ENCODE assay signal across 1 cellular context in the genomic region with DNA sequence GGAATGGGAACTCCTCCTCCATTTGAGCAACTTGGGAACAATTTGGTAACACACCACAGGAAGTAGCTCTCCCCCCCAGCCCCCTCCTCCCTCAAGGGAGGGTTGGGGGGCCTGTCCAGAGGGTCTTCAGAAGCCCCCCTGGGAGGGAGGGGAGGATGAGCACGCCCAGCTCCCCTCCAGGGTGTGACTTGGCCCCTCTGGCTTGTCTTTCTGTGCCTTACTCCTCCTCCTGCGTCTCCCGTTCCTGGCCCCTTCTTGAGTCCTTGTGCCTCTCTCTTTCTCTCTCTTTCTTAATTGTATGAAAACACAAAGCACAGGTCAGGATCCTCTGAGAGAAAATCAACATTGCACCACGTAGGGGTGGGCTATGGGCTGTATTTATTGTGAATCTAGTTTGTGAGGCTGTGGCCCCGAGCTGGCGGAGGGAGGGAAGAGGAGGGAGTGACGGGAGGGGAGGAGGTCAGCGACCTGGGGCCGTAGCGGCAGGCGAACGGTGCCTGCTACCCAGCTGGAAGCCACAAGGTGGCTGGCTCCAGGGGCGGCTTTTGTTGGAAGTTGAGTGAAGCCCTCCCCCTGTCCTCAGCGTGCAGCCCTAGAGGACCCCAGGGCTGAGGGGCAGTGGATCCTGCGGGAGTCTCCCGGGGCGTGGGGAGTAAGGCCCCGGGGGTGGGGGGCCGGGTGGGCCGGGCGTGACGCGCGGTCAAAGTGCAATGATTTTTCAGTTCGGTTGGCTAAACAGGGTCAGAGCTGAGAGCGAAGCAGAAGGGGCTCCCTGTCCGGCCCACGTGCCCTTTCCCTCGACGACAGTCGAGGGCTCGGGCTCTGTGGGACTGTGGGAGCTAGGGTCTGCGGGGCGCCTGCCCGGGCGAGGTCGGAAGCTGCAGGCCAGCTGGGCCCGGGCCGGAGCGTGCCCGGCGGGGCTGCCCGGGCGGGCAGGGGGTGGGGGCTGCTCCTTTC.
TF ChIP-seq lines count a peak whose summit lies in the region.

No MANE protein-coding gene starts in this region.

TF ChIP-seq in K562, 482 proteins besides CTCF, POLR2A, EP300 and RAD21 (continued from another document):
- TF ChIP-seq, protein P1, sequence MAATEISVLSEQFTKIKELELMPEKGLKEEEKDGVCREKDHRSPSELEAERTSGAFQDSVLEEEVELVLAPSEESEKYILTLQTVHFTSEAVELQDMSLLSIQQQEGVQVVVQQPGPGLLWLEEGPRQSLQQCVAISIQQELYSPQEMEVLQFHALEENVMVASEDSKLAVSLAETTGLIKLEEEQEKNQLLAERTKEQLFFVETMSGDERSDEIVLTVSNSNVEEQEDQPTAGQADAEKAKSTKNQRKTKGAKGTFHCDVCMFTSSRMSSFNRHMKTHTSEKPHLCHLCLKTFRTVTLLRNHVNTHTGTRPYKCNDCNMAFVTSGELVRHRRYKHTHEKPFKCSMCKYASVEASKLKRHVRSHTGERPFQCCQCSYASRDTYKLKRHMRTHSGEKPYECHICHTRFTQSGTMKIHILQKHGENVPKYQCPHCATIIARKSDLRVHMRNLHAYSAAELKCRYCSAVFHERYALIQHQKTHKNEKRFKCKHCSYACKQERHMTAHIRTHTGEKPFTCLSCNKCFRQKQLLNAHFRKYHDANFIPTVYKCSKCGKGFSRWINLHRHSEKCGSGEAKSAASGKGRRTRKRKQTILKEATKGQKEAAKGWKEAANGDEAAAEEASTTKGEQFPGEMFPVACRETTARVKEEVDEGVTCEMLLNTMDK (IDR thresholded peaks at IDR 0.05; ENCODE audit: borderline replicate concordance, insufficient read depth, low read depth, low read length, poor library complexity, severe bottlenecking): peak; percentile 56
- no peak for TF ChIP-seq ZFP36 (IDR thresholded peaks at IDR 0.05; ENCODE audit: low read depth, low read length, partially characterized antibody)
- TF ChIP-seq, protein P2, sequence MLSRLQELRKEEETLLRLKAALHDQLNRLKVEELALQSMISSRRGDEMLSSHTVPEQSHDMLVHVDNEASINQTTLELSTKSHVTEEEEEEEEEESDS (CRISPR knock-in tag; IDR thresholded peaks at IDR 0.05): no peak
- peak; percentile 6; the same call in 1 of the 2 replicates for TF ChIP-seq ZNF263 (CRISPR knock-in tag; IDR thresholded peaks at IDR 0.05; ENCODE audit: borderline replicate concordance)
- TF ChIP-seq NR4A1 (CRISPR knock-in tag; IDR thresholded peaks at IDR 0.05): no peak
- TF ChIP-seq NR4A1 (tag; IDR thresholded peaks at IDR 0.05): 0 out of 2 replicates have a peak, but pooled peaks have one; percentile 23
- TF ChIP-seq, protein P3, sequence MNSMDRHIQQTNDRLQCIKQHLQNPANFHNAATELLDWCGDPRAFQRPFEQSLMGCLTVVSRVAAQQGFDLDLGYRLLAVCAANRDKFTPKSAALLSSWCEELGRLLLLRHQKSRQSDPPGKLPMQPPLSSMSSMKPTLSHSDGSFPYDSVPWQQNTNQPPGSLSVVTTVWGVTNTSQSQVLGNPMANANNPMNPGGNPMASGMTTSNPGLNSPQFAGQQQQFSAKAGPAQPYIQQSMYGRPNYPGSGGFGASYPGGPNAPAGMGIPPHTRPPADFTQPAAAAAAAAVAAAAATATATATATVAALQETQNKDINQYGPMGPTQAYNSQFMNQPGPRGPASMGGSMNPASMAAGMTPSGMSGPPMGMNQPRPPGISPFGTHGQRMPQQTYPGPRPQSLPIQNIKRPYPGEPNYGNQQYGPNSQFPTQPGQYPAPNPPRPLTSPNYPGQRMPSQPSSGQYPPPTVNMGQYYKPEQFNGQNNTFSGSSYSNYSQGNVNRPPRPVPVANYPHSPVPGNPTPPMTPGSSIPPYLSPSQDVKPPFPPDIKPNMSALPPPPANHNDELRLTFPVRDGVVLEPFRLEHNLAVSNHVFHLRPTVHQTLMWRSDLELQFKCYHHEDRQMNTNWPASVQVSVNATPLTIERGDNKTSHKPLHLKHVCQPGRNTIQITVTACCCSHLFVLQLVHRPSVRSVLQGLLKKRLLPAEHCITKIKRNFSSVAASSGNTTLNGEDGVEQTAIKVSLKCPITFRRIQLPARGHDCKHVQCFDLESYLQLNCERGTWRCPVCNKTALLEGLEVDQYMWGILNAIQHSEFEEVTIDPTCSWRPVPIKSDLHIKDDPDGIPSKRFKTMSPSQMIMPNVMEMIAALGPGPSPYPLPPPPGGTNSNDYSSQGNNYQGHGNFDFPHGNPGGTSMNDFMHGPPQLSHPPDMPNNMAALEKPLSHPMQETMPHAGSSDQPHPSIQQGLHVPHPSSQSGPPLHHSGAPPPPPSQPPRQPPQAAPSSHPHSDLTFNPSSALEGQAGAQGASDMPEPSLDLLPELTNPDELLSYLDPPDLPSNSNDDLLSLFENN (IDR thresholded peaks at IDR 0.05; ENCODE audit: low read depth in 2 of 2, low read length in 2 of 2): no peak
- TF ChIP-seq TCF7 (IDR thresholded peaks at IDR 0.05; ENCODE audit: borderline replicate concordance): no peak
- TF ChIP-seq HNRNPK (IDR thresholded peaks at IDR 0.05; ENCODE audit: low read depth, low read length, poor library complexity, severe bottlenecking): peak; percentile 82
- TF ChIP-seq, protein P4, sequence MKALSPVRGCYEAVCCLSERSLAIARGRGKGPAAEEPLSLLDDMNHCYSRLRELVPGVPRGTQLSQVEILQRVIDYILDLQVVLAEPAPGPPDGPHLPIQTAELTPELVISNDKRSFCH (CRISPR knock-in tag; IDR thresholded peaks at IDR 0.05): no peak
- TF ChIP-seq, protein P4 (tag; IDR thresholded peaks at IDR 0.05): peak; percentile 25; the same call in 1 of the 2 replicates
- TF ChIP-seq FIP1L1 (IDR thresholded peaks at IDR 0.05; ENCODE audit: low read depth, low read length, poor library complexity, severe bottlenecking): peak; percentile 87
- peak; percentile 44; the same call in 1 of the 2 replicates for TF ChIP-seq SMAD4 (CRISPR knock-in tag; conservative IDR thresholded peaks at IDR 0.05)
- TF ChIP-seq ERF (CRISPR knock-in tag; IDR thresholded peaks at IDR 0.05): peak; percentile 45; the same call in 1 of the 2 replicates
- TF ChIP-seq ZNF253 (CRISPR knock-in tag; conservative IDR thresholded peaks at IDR 0.05): no peak
- peak; percentile 43 for TF ChIP-seq HNRNPLL (IDR thresholded peaks at IDR 0.05; ENCODE audit: low read depth, low read length, poor library complexity, severe bottlenecking)
- TF ChIP-seq PRMT5 (CRISPR knock-in tag; IDR thresholded peaks at IDR 0.05): no peak
- no peak for TF ChIP-seq NRF1 (conservative IDR thresholded peaks at IDR 0.05 in 1 of 2, IDR thresholded peaks at IDR 0.05 in 1 of 2)
- 0 out of 2 replicates have a peak, but pooled peaks have one; percentile 16 for TF ChIP-seq SMARCE1 (IDR thresholded peaks at IDR 0.05)
- TF ChIP-seq ZNF780A (CRISPR knock-in tag; IDR thresholded peaks at IDR 0.05): no peak
- TF ChIP-seq TRIM24 (IDR thresholded peaks at IDR 0.05): 0 out of 4 replicates have a peak, but pooled peaks of 1 of the 2 experiments have one; percentile 27
- no peak for TF ChIP-seq NFIX (CRISPR knock-in tag; IDR thresholded peaks at IDR 0.05; ENCODE audit: low read depth)
- no peak for TF ChIP-seq SNRNP70 (optimal IDR thresholded peaks at IDR 0.05; ENCODE audit: low read depth, low read length)
- TF ChIP-seq, protein P5, sequence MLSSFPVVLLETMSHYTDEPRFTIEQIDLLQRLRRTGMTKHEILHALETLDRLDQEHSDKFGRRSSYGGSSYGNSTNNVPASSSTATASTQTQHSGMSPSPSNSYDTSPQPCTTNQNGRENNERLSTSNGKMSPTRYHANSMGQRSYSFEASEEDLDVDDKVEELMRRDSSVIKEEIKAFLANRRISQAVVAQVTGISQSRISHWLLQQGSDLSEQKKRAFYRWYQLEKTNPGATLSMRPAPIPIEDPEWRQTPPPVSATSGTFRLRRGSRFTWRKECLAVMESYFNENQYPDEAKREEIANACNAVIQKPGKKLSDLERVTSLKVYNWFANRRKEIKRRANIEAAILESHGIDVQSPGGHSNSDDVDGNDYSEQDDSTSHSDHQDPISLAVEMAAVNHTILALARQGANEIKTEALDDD (IDR thresholded peaks at IDR 0.05): no peak
- TF ChIP-seq MYNN (IDR thresholded peaks at IDR 0.05): peak; percentile 37; the same call in 1 of the 2 replicates
- no peak for TF ChIP-seq MYNN (CRISPR knock-in tag; IDR thresholded peaks at IDR 0.05)
- peak; percentile 97 for TF ChIP-seq RBM22 (IDR thresholded peaks at IDR 0.05; ENCODE audit: low read depth, low read length, poor library complexity, severe bottlenecking)
- TF ChIP-seq, protein P6, sequence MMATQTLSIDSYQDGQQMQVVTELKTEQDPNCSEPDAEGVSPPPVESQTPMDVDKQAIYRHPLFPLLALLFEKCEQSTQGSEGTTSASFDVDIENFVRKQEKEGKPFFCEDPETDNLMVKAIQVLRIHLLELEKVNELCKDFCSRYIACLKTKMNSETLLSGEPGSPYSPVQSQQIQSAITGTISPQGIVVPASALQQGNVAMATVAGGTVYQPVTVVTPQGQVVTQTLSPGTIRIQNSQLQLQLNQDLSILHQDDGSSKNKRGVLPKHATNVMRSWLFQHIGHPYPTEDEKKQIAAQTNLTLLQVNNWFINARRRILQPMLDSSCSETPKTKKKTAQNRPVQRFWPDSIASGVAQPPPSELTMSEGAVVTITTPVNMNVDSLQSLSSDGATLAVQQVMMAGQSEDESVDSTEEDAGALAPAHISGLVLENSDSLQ (IDR thresholded peaks at IDR 0.05): peak; percentile 59; the same call in 1 of the 2 replicates
- TF ChIP-seq ZNF436 (CRISPR knock-in tag; IDR thresholded peaks at IDR 0.05): no peak
- TF ChIP-seq FOXM1 (IDR thresholded peaks at IDR 0.05; ENCODE audit: low read depth): no peak
- TF ChIP-seq FOXM1 (CRISPR knock-in tag; IDR thresholded peaks at IDR 0.05; ENCODE audit: low read depth): 0 out of 2 replicates have a peak, but pooled peaks have one; percentile 27
- TF ChIP-seq ZNF583 (CRISPR knock-in tag; IDR thresholded peaks at IDR 0.05): peak; percentile 62; the same call in 1 of the 2 replicates
- peak; percentile 48; the same call in 1 of the 2 replicates for TF ChIP-seq ZFX (CRISPR knock-in tag; IDR thresholded peaks at IDR 0.05)
- no peak for TF ChIP-seq KLF16 (IDR thresholded peaks at IDR 0.05)
- TF ChIP-seq, protein P7, sequence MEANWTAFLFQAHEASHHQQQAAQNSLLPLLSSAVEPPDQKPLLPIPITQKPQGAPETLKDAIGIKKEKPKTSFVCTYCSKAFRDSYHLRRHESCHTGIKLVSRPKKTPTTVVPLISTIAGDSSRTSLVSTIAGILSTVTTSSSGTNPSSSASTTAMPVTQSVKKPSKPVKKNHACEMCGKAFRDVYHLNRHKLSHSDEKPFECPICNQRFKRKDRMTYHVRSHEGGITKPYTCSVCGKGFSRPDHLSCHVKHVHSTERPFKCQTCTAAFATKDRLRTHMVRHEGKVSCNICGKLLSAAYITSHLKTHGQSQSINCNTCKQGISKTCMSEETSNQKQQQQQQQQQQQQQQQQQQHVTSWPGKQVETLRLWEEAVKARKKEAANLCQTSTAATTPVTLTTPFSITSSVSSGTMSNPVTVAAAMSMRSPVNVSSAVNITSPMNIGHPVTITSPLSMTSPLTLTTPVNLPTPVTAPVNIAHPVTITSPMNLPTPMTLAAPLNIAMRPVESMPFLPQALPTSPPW (CRISPR knock-in tag; IDR thresholded peaks at IDR 0.05): peak; percentile 81
- TF ChIP-seq BRD9 (IDR thresholded peaks at IDR 0.05; ENCODE audit: low read depth, partially characterized antibody): no peak
